8 cellular contexts compared by ENCODE assay signal in genomic region chr5:150523472-150524350, GRCh38. TPM values are rescaled to one million over a fixed set of nuclear protein-coding genes. Genes with fewer than 3 reads are reported as not detected.
DNase-seq lines count a peak whose midpoint lies in the region; ATAC-seq, FAIRE-seq and TF ChIP-seq lines count a peak whose summit lies in the region.

No MANE protein-coding gene starts in this region.

- WGBS in GM12878 (ENCODE audit: insufficient coverage, insufficient replicate concordance, low lambda C conversion rate, missing lambda C conversion rate), result 79% methylated on average over 12 of the region's 12 CpGs

- in situ Hi-C loops in GM12878 (cut with MboI), result no loop called here
- in situ Hi-C loops in gastrocnemius medialis (cut with MboI; ENCODE audit: low sequenced_read_pairs in 4 of 4), result no loop called here

- SMC1A ChIA-PET in GM12878 (lab: Charles Lee; ENCODE audit: uncharacterized antibody, unreplicated experiment), result interaction anchor here (0.6 to 2.8 kb wide), 8 partner anchors 19 to 165 kb away, joined by 3 to 13 read pairs (median 4); no protein-coding TSS in a partner anchor

- TF ChIP-seq CTCF in GM10266 (IDR thresholded peaks at IDR 0.05; ENCODE audit: control insufficient read depth, insufficient read depth, low read depth, missing control alignments) (peak; percentile 64), GM12878 (IDR thresholded peaks at IDR 0.05 in 2 of 3, conservative IDR thresholded peaks at IDR 0.05 in 1 of 3; ENCODE audit: control insufficient read depth in 2 of 3, extremely low read depth in 1 of 3, insufficient read depth in 1 of 3, low read depth in 3 of 3, low read length in 3 of 3) (peak; percentile 56 to 62 (median 60)), gastrocnemius medialis (IDR thresholded peaks at IDR 0.05 in 4 of 5, conservative IDR thresholded peaks at IDR 0.05 in 1 of 5) (peak; percentile 52 to 70 (median 62))

- no peak for TF ChIP-seq EP300 in GM12878 (IDR thresholded peaks at IDR 0.05; ENCODE audit: borderline replicate concordance in 1 of 2, control insufficient read depth in 1 of 2, low read depth in 2 of 2, low read length in 2 of 2)

- no peak overlapping the region for H3K9ac ChIP-seq in GM12878 (ENCODE audit: control insufficient read depth, insufficient read depth, low read length)

- H3K4me1 ChIP-seq in GM12878 (ENCODE audit: control insufficient read depth, insufficient read depth, low read length) (no peaks in the 10 kb centered on the region), gastrocnemius medialis (peaks cover 55 to 62% of the 10 kb centered on the region in 2 donors)

- no peak overlapping the region for H2AFZ ChIP-seq in GM12878 (ENCODE audit: control insufficient read depth, low read depth, low read length)

- H3K9me3 ChIP-seq in GM12878 (replicated peaks; ENCODE audit: control insufficient read depth, insufficient read depth, low read length) (no peaks in the 10 kb centered on the region), gastrocnemius medialis (no peaks in the 10 kb centered on the region)

- POLR2A ChIA-PET in GM12878 (lab: Charles Lee), result no interaction called here

- RAD21 ChIA-PET in GM12878 (lab: Charles Lee; ENCODE audit: unreplicated experiment), result interaction anchor here (1.8 to 1.9 kb wide), 2 partner anchors 33 to 62 kb away, joined by 5 read pairs; no protein-coding TSS in a partner anchor

- CTCF ChIA-PET in GM12878 (lab: Yijun Ruan, JAX), result interaction anchor here (0.7 to 5.8 kb wide), 9 partner anchors 11 to 119 kb away, joined by 3 to 83 read pairs (median 7); no protein-coding TSS in a partner anchor

- TF ChIP-seq RAD21 in GM12878 (IDR thresholded peaks at IDR 0.05; ENCODE audit: insufficient read depth, low read depth, low read length), result peak; percentile 61

- H3K79me2 ChIP-seq in GM12878 (ENCODE audit: control insufficient read depth, insufficient read depth, low read length), result no peaks in the 10 kb centered on the region; the same call in 1 of the 2 replicates

- H3K27me3 ChIP-seq in GM12878 (replicated peaks in 1 of 2; ENCODE audit: control insufficient read depth in 2 of 2, insufficient read depth in 2 of 2, low read length in 1 of 2) (no peaks in the 10 kb centered on the region), gastrocnemius medialis (no peaks in the 10 kb centered on the region)

- TF ChIP-seq POLR2A in GM12878 (IDR thresholded peaks at IDR 0.05; ENCODE audit: low read depth, low read length) (no peak), gastrocnemius medialis (IDR thresholded peaks at IDR 0.05) (no peak)

- H3K27ac ChIP-seq in GM12878 (ENCODE audit: control insufficient read depth, insufficient read depth) (no peak overlapping the region), gastrocnemius medialis (peak overlapping the region; percentile 21 to 79 (median 75))

- DNase-seq in AG08395 (ENCODE audit: low spot score) (peak; percentile 74), GM10266 (ENCODE audit: extremely low spot score) (peak; percentile 82), NCI-H69 (lab: John Stamatoyannopoulos, UW) (peak; percentile 84), GM12878 (ENCODE audit: low read depth, low spot score) (no peak), hypothalamus (lab: John Stamatoyannopoulos, UW) (peak in 30 of 51 donors; percentile 23 to 78 (median 54)), gastrocnemius medialis (peak in 1 of 2 donors; percentile 46), T1000 (lab: John Stamatoyannopoulos, UW) (no peak)

- H4K20me1 ChIP-seq in GM12878 (ENCODE audit: control insufficient read depth, insufficient read depth), result no peaks in the 10 kb centered on the region

- no peak overlapping the region for H3K4me2 ChIP-seq in GM12878 (ENCODE audit: control insufficient read depth, insufficient read depth)

- intact Hi-C loops in GM12878 (cut with micrococcal nuclease; ENCODE audit: unreplicated experiment), result loop anchor here (1.0 to 2.0 kb wide), 2 partner anchors 35 to 64 kb away; no protein-coding TSS in a partner anchor
- intact Hi-C loops in gastrocnemius medialis (cut with DNase I; ENCODE audit: low total_unique reads), result loop anchor here (1.0 to 2.0 kb wide), 2 partner anchors 37 to 64 kb away; no protein-coding TSS in a partner anchor

- no TSS peak for BruUV-seq in GM12878 (replicated peaks; lab: Mats Ljungman, UMichigan)

- peak; percentile 88 for ATAC-seq in GM12878
- ATAC-seq in gastrocnemius medialis, result peak; percentile 42 to 58
- no peak for ATAC-seq in HG03432 (IDR thresholded peaks at IDR 0.05; ENCODE audit: unreplicated experiment)

- H3K4me3 ChIP-seq in GM12878, result no peak overlapping the region
- H3K4me3 ChIP-seq in gastrocnemius medialis, result no peak overlapping the region

- H3K36me3 ChIP-seq in GM12878 (ENCODE audit: control insufficient read depth in 2 of 2, insufficient read depth in 2 of 2, low read length in 1 of 2) (peaks cover 8 to 30% of the 10 kb centered on the region in 2 experiments; a peak in 3 of 4 replicates), gastrocnemius medialis (peaks cover 0 to 19% of the 10 kb centered on the region in 2 donors)

- peak; percentile 74 for FAIRE-seq in GM12878 (lab: Jason Lieb, UNC)

TF ChIP-seq in GM12878, 131 proteins besides CTCF, POLR2A, EP300 and RAD21:
- peak; percentile 84 for TF ChIP-seq SMC3 (IDR thresholded peaks at IDR 0.05; ENCODE audit: borderline replicate concordance, low read length)
- 0 out of 2 replicates have a peak, but pooled peaks have one; percentile 30 for TF ChIP-seq YY1 (IDR thresholded peaks at IDR 0.05; ENCODE audit: low read depth, low read length)
- TF ChIP-seq ZBTB4 (CRISPR knock-in tag; IDR thresholded peaks at IDR 0.05), result no peak

RNA-seq across cellular contexts. Expression of gene NDST1, which starts 15.8 kb away (rescaled TPM):
- 78.0 and 78.6 TPM in 2 replicates for total RNA-seq in GM12878 (2013; cell fraction: nucleolus; rRNA removed)
- total RNA-seq in GM12878 (2014; rRNA removed) (15.4 and 16.7 TPM in 2 replicates), GM12878 (2014; rRNA removed; fragmentation: Illumina TruSeq; extraction: Trizol) (8.4 and 10.1 TPM in 2 replicates), GM12878 (2021) (47.9 and 53.5 TPM in 2 replicates), gastrocnemius medialis (10 to 100 TPM; 36.1 to 70.5 (median 50.5) TPM)
- polyA plus RNA-seq in GM12878 (2011; ENCODE audit: low read depth), result 9.4 TPM
- polyA plus RNA-seq in GM12878 (2011; rRNA removed) (8.1 and 15.0 TPM in 2 replicates), GM12878 (2014; fragmentation: Illumina TruSeq; extraction: Trizol) (12.3 and 17.3 TPM in 2 replicates), GM12878 (2014; fragmentation: Nextera tagmentation; extraction: Ambion mirVana) (under 1 TPM; 0.20 to 0.31 TPM), GM12878 (2014; rRNA removed) (17.6 and 32.3 TPM in 2 replicates), GM12878 (2016; fragmentation: Nextera tagmentation; extraction: Ambion mirVana) (10 to 100 TPM in 1 of 2 experiments, 1 to 10 TPM in 1; 5.3 to 10.9 TPM)
- 17.8 and 19.2 TPM in 2 replicates for polyA plus RNA-seq in GM12878 (2011; cell fraction: cytosol; rRNA removed)
- polyA plus RNA-seq in GM12878 (2011; cell fraction: nucleus; rRNA removed), result 38.6 and 41.7 TPM in 2 replicates
- polyA plus RNA-seq in GM12878 (2012), result 11.6 and 11.8 TPM in 2 replicates
- 28.4 and 33.3 TPM in 2 replicates for polyA minus RNA-seq in GM12878 (2011; rRNA and poly(A)+ RNA removed)
- 11.8 and 12.6 TPM in 2 replicates for polyA minus RNA-seq in GM12878 (2011; cell fraction: cytosol; rRNA and poly(A)+ RNA removed)
- polyA minus RNA-seq in GM12878 (2011; cell fraction: nucleus; rRNA and poly(A)+ RNA removed), result 15.1 and 27.3 TPM in 2 replicates

Comparison
In these comparisons a context has a peak if more than half of its experiments do, and no peak if none do; other contexts are left out.
1. DNase-seq: peak in AG08395 (single experiment), GM10266 (single experiment), NCI-H69 (single experiment) and hypothalamus (30 of 51); none in GM12878 (single experiment) and T1000 (single experiment).
2. Peak in every context shown above with its lines, with median percentiles within 50 percentile points of each other: CTCF ChIP-seq.